Comparison of ENCODE assay signal across 8 cellular contexts in the genomic region with DNA sequence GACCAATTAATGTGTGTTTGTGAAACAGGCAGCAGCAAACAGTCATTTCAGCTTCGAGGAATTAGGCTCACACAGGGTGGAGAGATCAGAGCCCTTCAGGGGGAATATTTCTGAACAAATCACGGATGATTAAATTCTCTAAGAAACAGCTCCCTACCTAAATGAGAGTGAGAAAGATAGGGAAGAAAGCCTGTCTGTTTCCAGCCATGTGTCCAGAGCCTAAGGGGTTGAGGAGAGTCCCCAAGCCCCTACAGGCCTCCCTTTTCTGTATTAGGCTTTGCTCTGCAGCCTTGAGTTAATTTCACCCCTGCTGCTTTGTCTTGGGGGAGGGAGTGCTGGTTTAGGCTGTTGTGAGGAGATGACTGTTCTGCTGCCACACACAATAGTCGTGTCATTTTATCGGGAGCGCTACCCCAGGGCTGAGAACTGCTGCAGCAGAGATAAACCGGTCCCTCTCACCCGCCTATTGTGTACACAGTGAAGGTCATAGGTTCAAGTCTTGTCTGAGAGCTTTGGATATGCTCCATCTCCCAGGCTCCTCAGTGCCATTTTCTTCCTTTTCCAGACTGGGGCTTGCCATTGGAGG. TPM values are rescaled to one million over a fixed set of nuclear protein-coding genes. Genes with fewer than 3 reads are reported as not detected.
DNase-seq lines count a peak whose midpoint lies in the region; ATAC-seq, FAIRE-seq and TF ChIP-seq lines count a peak whose summit lies in the region.

No MANE protein-coding gene starts in this region.

- no peak for TF ChIP-seq POLR2A in stomach (IDR thresholded peaks at IDR 0.05)

- peaks cover 1% of the 10 kb centered on the region for H3K36me3 Mint-ChIP-seq in CD4-positive, CD25-positive, alpha-beta regulatory T cell
- H3K36me3 Mint-ChIP-seq in WTC11, result no peaks in the 10 kb centered on the region

- intact Hi-C loops in stomach (cut with DNase I; ENCODE audit: low total_unique reads), result no loop called here

- POLR2A ChIA-PET in WTC11 (lab: Charles Lee), result interaction anchor here (0.5 to 0.6 kb wide), 2 partner anchors 210 to 247 kb away, joined by 3 to 5 read pairs; no protein-coding TSS in a partner anchor

- H3K4me3 ChIP-seq in CD4-positive, CD25-positive, alpha-beta regulatory T cell (ENCODE audit: low read depth, low read length), result peak overlapping the region; percentile 92
- H3K4me3 ChIP-seq in stomach, result peak overlapping the region; percentile 69 to 93 (median 80)

- ATAC-seq in CD4-positive, CD25-positive, alpha-beta regulatory T cell (ENCODE audit: low read depth in 2 of 2), result peak; percentile 36 to 37
- ATAC-seq in WTC11, result peak; percentile 38
- no peak for ATAC-seq in HG02938 (IDR thresholded peaks at IDR 0.05; ENCODE audit: unreplicated experiment)

- 3 to 6% (median 6%) methylated on average over 7 of the region's 7 CpGs for WGBS in stomach, 5 donors

- DNase-seq in CD4-positive, CD25-positive, alpha-beta regulatory T cell, result peak in 1 of 3 donors; percentile 28
- peak; percentile 21 for DNase-seq in HPDE6-E6E7 (ENCODE audit: extremely low spot score)
- peak; percentile 19 for DNase-seq in WTC11 (ENCODE audit: low spot score)
- DNase-seq in mucosa of gallbladder (ENCODE audit: low spot score), result peak; percentile 47
- DNase-seq in stomach, result peak; percentile 28
- DNase-seq in NCI-H2171 (lab: John Stamatoyannopoulos, UW), result no peak

- peak overlapping the region; percentile 53 for H3K27ac ChIP-seq in CD4-positive, CD25-positive, alpha-beta regulatory T cell (ENCODE audit: insufficient read depth, low read length, poor library complexity, severe bottlenecking)
- peak overlapping the region; percentile 67 to 96 (median 88) for H3K27ac ChIP-seq in stomach

- peaks cover 38 to 60% (median 54%) of the 10 kb centered on the region in 4 donors for H3K4me1 Mint-ChIP-seq in CD4-positive, CD25-positive, alpha-beta regulatory T cell
- peaks cover 69% of the 10 kb centered on the region for H3K4me1 Mint-ChIP-seq in WTC11

- H3K27me3 Mint-ChIP-seq in CD4-positive, CD25-positive, alpha-beta regulatory T cell, result no peaks in the 10 kb centered on the region
- no peaks in the 10 kb centered on the region for H3K27me3 Mint-ChIP-seq in WTC11 (ENCODE audit: low read depth)

- no peaks in the 10 kb centered on the region for H3K9me3 Mint-ChIP-seq in CD4-positive, CD25-positive, alpha-beta regulatory T cell
- no peaks in the 10 kb centered on the region for H3K9me3 Mint-ChIP-seq in WTC11

- CTCF ChIA-PET in WTC11 (lab: Charles Lee), result no interaction called here

- peak overlapping the region; percentile 78 to 93 (median 90) for H3K27ac Mint-ChIP-seq in CD4-positive, CD25-positive, alpha-beta regulatory T cell
- H3K27ac Mint-ChIP-seq in WTC11, result peak overlapping the region; percentile 96

- H3K27me3 ChIP-seq in CD4-positive, CD25-positive, alpha-beta regulatory T cell (ENCODE audit: control insufficient read depth, insufficient read depth, low read length), result no peaks in the 10 kb centered on the region
- no peaks in the 10 kb centered on the region for H3K27me3 ChIP-seq in stomach

- TF ChIP-seq EP300 in stomach (IDR thresholded peaks at IDR 0.05), result no peak

- H3K9me3 ChIP-seq in CD4-positive, CD25-positive, alpha-beta regulatory T cell (ENCODE audit: control insufficient read depth in 2 of 2, low read length in 2 of 2), result no peaks in the 10 kb centered on the region
- no peaks in the 10 kb centered on the region for H3K9me3 ChIP-seq in stomach

- peak; percentile 50 for FAIRE-seq in endometrium (lab: Jason Lieb, UNC)

- TF ChIP-seq CTCF in WTC11 (IDR thresholded peaks at IDR 0.05), result no peak
- TF ChIP-seq CTCF in stomach (IDR thresholded peaks at IDR 0.05), result no peak

- peak overlapping the region; percentile 77 to 91 (median 90) for H3K4me3 Mint-ChIP-seq in CD4-positive, CD25-positive, alpha-beta regulatory T cell
- H3K4me3 Mint-ChIP-seq in WTC11, result peak overlapping the region; percentile 95

- peaks cover 46% of the 10 kb centered on the region for H3K4me1 ChIP-seq in CD4-positive, CD25-positive, alpha-beta regulatory T cell (ENCODE audit: control insufficient read depth, insufficient read depth, low read length, poor library complexity, severe bottlenecking)
- peaks cover 44 to 82% (median 61%) of the 10 kb centered on the region in 4 donors for H3K4me1 ChIP-seq in stomach

- H3K36me3 ChIP-seq in CD4-positive, CD25-positive, alpha-beta regulatory T cell (ENCODE audit: control insufficient read depth, insufficient read depth, low read length), result no peaks in the 10 kb centered on the region
- peaks cover 0 to 11% (median 0%) of the 10 kb centered on the region in 4 donors for H3K36me3 ChIP-seq in stomach

TF ChIP-seq in WTC11, 78 proteins besides CTCF, POLR2A, EP300 and RAD21:
- TF ChIP-seq ZNF671 (CRISPR knock-in tag; IDR thresholded peaks at IDR 0.05) (no peak), TEAD1 (CRISPR knock-in tag; IDR thresholded peaks at IDR 0.05) (peak; percentile 29; the same call in 1 of the 2 replicates)

RNA-seq across cellular contexts. Expression of gene ZNF609, which starts 1.3 kb away (rescaled TPM):
- total RNA-seq in CD4-positive, CD25-positive, alpha-beta regulatory T cell, result 39.0 TPM
- polyA plus RNA-seq in CD4-positive, CD25-positive, alpha-beta regulatory T cell, result 1 to 10 TPM in 3 of 4 donors, under 1 TPM in 1; 0.64 to 2.6 (median 1.6) TPM
- total RNA-seq in WTC11 (2021), result 45.9 to 47.4 TPM (median 46.3 TPM) in 3 replicates
- total RNA-seq in mucosa of gallbladder, result 36.3 TPM
- total RNA-seq in stomach, result 10 to 100 TPM; 23.2 to 64.7 (median 32.5) TPM
- 1 to 10 TPM; 2.7 to 7.0 (median 6.5) TPM for polyA plus RNA-seq in stomach
